Comparison of ENCODE assay signal across 26 cellular contexts in the genomic region with DNA sequence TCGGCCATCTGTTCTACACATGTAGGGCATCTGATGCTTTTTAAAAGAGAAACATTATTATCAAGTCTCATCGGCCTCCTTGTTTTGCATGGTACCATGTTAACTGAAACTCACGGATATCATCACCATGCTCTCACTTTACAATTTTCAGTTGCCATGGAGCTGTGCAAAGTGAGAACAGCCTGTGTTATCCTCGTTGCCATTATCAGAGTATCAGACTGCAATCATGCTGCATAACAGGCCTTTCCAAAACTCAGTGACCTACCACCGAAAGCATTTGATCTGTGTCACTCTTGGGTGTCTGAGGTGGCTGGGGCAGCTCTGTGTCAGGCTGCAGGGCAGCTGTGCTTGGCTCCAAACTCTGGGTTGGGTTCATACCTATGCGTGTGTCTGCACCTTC.
"Had no signal": no experiment of that assay in that cellular context is flagged by ENCODE, and none has a peak within 500 bp of the region (broad histone marks: within the 10 kb centered on the region; RNA-seq: fewer than 3 reads in every experiment).

No MANE protein-coding gene starts in this region.

- H3K9me3 ChIP-seq: breast epithelium, heart right ventricle, left lung, lower lobe of right lung, mucosa of descending colon, right atrium auricular region, thyroid gland had no signal

- H3K27ac ChIP-seq: breast epithelium, heart right ventricle, left lung, lower lobe of right lung, right atrium auricular region, thyroid gland, VCaP had no signal

- H3K4me3 ChIP-seq: breast epithelium, heart right ventricle, left lung, lower lobe of right lung, mucosa of descending colon, right atrium auricular region, smooth muscle cell, thyroid gland had no signal

- H3K27me3 ChIP-seq: breast epithelium, left lung, right atrium auricular region, thyroid gland had no signal

- H3K4me2 ChIP-seq: smooth muscle cell had no signal

- H3K4me1 ChIP-seq: breast epithelium, left lung, lower lobe of right lung, right atrium auricular region, thyroid gland had no signal

- H3K36me3 ChIP-seq: breast epithelium, heart right ventricle, left lung, lower lobe of right lung, right atrium auricular region, thyroid gland had no signal

- DNase-seq: activated CD4-positive, alpha-beta T cell treated with anti-CD3 and anti-CD28 coated beads for 4 hours; activated CD4-positive, alpha-beta T cell treated with anti-CD3 and anti-CD28 coated beads, Interleukin-2, amount 50 U/mL, for 4 hours; activated effector memory CD4-positive, alpha-beta T cell treated with Interleukin-2 at 50 U/mL for 16 hours; activated naive CD4-positive, alpha-beta T cell treated with anti-CD3 and anti-CD28 coated beads for 36 hours; activated T-cell treated with anti-CD3 and anti-CD28 coated beads for 4 hours; central memory CD4-positive, alpha-beta T cell; endodermal cell; foreskin melanocyte; heart right ventricle; left lung; lower lobe of right lung; mesendoderm; mucosa of descending colon; stimulated activated CD4-positive, alpha-beta T cell treated with anti-CD3 and anti-CD28 coated beads, Interleukin-1b, Interleukin-23, amount 100 ng/mL, for 48 hours; stimulated activated CD4-positive, alpha-beta T cell treated with anti-CD3 and anti-CD28 coated beads, Interleukin-4, amount 100 ng/mL, for 4 hours; stimulated activated CD8-positive, alpha-beta memory T cell treated with anti-CD3 and anti-CD28 coated beads, Interleukin-4, amount 100 ng/mL, for 48 hours; stimulated activated naive CD8-positive, alpha-beta T cell treated with anti-CD3 and anti-CD28 coated beads, Interleukin-15, amount 100 ng/mL, for 72 hours; substantia nigra; T-helper 9 cell; thyroid gland had no signal

- ATAC-seq: esophagus mucosa; heart right ventricle; left lung; lower lobe of right lung; mucosa of descending colon; stimulated activated memory B cell treated with anti-CD40 and anti-IgM and Interleukin-4, amounts not matched to agents 10 μg/mL and 1 μg/mL and 100 μg/mL, for 72 hours; stimulated activated naive CD8-positive, alpha-beta T cell treated with anti-CD3 and anti-CD28 coated beads, Interleukin-15, amount 100 ng/mL, for 72 hours had no signal
